1 cellular context compared by ENCODE assay signal in genomic region chr15:74696398-74696729, GRCh38.
TF ChIP-seq lines count a peak whose summit lies in the region.

No MANE protein-coding gene starts in this region.

TF ChIP-seq in HEK293, 187 proteins besides CTCF, POLR2A, EP300 and RAD21 (continued from another document):
- TF ChIP-seq KLF17 (tag by site-specific recombination; IDR thresholded peaks at IDR 0.05) (no peak), ELK4 (IDR thresholded peaks at IDR 0.05; ENCODE audit: borderline replicate concordance, low read depth, low read length) (no peak), ZBTB10 (tag by site-specific recombination; IDR thresholded peaks at IDR 0.05) (no peak), ZNF350 (tag by site-specific recombination; IDR thresholded peaks at IDR 0.05) (no peak), ZNF560 (tag by site-specific recombination; IDR thresholded peaks at IDR 0.05; ENCODE audit: borderline replicate concordance) (no peak), ZNF26 (tag by site-specific recombination; IDR thresholded peaks at IDR 0.05) (no peak), SALL2 (tag by site-specific recombination; IDR thresholded peaks at IDR 0.05; ENCODE audit: borderline replicate concordance) (no peak), ZNF596 (tag by site-specific recombination; IDR thresholded peaks at IDR 0.05) (no peak), ZBTB17 (tag by site-specific recombination; IDR thresholded peaks at IDR 0.05) (peak; percentile 73), ZNF704 (tag by site-specific recombination; IDR thresholded peaks at IDR 0.05) (no peak), ZNF223 (tag by site-specific recombination; IDR thresholded peaks at IDR 0.05) (0 out of 2 replicates have a peak, but pooled peaks have one; percentile 20), FEZF1 (tag by site-specific recombination; IDR thresholded peaks at IDR 0.05) (0 out of 2 replicates have a peak, but pooled peaks have one; percentile 8), KLF16 (tag by site-specific recombination; IDR thresholded peaks at IDR 0.05) (no peak), ZNF501 (tag by site-specific recombination; IDR thresholded peaks at IDR 0.05) (0 out of 2 replicates have a peak, but pooled peaks have one; percentile 1), ZNF664 (tag by site-specific recombination; IDR thresholded peaks at IDR 0.05) (no peak), WT1 (tag by site-specific recombination; IDR thresholded peaks at IDR 0.05) (0 out of 2 replicates have a peak, but pooled peaks have one; percentile 8)
